ENCODE assay signal across 29 cellular contexts in the genomic region with DNA sequence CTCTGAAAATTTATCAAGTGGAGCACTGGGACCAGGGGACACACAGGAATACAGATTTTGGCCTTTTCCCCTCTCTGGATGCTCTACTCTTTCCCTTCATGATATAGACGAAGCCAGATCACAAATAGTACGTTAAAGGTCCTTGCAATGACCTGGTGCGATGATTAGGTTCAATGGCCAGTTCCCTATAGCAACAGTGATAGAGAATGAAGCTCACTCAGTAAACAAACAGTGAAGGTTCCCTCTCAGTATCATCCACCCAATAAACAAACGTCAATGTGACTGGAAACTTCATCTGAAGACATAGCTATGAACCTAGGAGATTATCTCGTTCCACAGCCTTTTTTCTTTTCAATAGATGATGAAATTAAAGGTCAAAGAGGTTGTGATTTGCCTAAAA.
"Had no signal": no experiment of that assay in that cellular context is flagged by ENCODE, and none has a peak within 500 bp of the region (broad histone marks: within the 10 kb centered on the region; RNA-seq: fewer than 3 reads in every experiment).

No MANE protein-coding gene starts in this region.

- H3K36me3 ChIP-seq: cardiac muscle cell, left lung, neutrophil, pancreas, right atrium auricular region, spleen, thoracic aorta, vagina had no signal

- H3K4me1 Mint-ChIP-seq: activated naive CD4-positive, alpha-beta T cell treated with anti-CD3 and anti-CD28 coated beads, Interleukin-2, amount 50 U/mL, for 24 hours; natural killer cell had no signal

- FAIRE-seq: pancreas had no signal

- H3K27ac ChIP-seq: body of pancreas, cardiac muscle cell, left lung, neutrophil, pancreas, psoas muscle, right atrium auricular region, spleen, thoracic aorta, vagina had no signal

- DNase-seq: activated B cell treated with CpG ODN at 0.5 μM for 24 hours; activated CD4-positive, alpha-beta T cell treated with anti-CD3 and anti-CD28 coated beads for 4 hours; activated CD4-positive, alpha-beta T cell treated with anti-CD3 and anti-CD28 coated beads, Interleukin-2, amount 50 U/mL, for 48 hours; activated CD8-positive, alpha-beta memory T cell treated with anti-CD3 and anti-CD28 coated beads, Interleukin-2, amount 50 U/mL, for 48 hours; activated effector memory CD4-positive, alpha-beta T cell treated with anti-CD3 and anti-CD28 coated beads, Interleukin-2, amount 50 U/mL, for 16 hours; activated T-cell treated with anti-CD3 and anti-CD28 coated beads, Interleukin-2, amount 50 U/mL, for 4 hours; anterior cingulate cortex; body of pancreas; cortex of kidney; erythroblast; foreskin fibroblast; kidney glomerular epithelial cell; left lung; natural killer cell; pancreas; psoas muscle; spleen; stimulated activated CD4-positive, alpha-beta T cell treated with anti-CD3 and anti-CD28 coated beads, Interleukin-4, amount 100 ng/mL, for 1 hour; stimulated activated naive CD4-positive, alpha-beta T cell treated with Interleukin-2 at 50 U/mL for 16 hours; T1000 had no signal

- H3K27me3 ChIP-seq: body of pancreas, cardiac muscle cell, left lung, neutrophil, pancreas, right atrium auricular region, spleen, vagina had no signal

- H3K9me3 ChIP-seq: body of pancreas, neutrophil, pancreas, psoas muscle, thoracic aorta, vagina had no signal

- H3K27ac Mint-ChIP-seq: activated naive CD4-positive, alpha-beta T cell treated with anti-CD3 and anti-CD28 coated beads, Interleukin-2, amount 50 U/mL, for 24 hours; mesothelial cell of epicardium; natural killer cell; type B pancreatic cell had no signal

- H3K36me3 Mint-ChIP-seq: activated naive CD4-positive, alpha-beta T cell treated with anti-CD3 and anti-CD28 coated beads, Interleukin-2, amount 50 U/mL, for 24 hours had no signal

- H3K4me3 Mint-ChIP-seq: activated B cell treated with CpG ODN at 0.5 μM for 24 hours; activated naive CD4-positive, alpha-beta T cell treated with anti-CD3 and anti-CD28 coated beads, Interleukin-2, amount 50 U/mL, for 24 hours; activated T-cell treated with anti-CD3 and anti-CD28 coated beads, Interleukin-2, amount 50 U/mL, for 4 hours; mesothelial cell of epicardium; natural killer cell; type B pancreatic cell had no signal

- H3K4me1 ChIP-seq: body of pancreas, left lung, pancreas, psoas muscle, right atrium auricular region, spleen, vagina had no signal

- H3K27me3 Mint-ChIP-seq: activated B cell treated with CpG ODN at 0.5 μM for 24 hours; activated naive CD4-positive, alpha-beta T cell treated with anti-CD3 and anti-CD28 coated beads, Interleukin-2, amount 50 U/mL, for 24 hours; type B pancreatic cell had no signal

- H3K4me3 ChIP-seq: body of pancreas, cardiac muscle cell, left lung, lung, pancreas, psoas muscle, right atrium auricular region, spleen, thoracic aorta, vagina had no signal

- ATAC-seq: activated T-cell treated with anti-CD3 and anti-CD28 coated beads, Interleukin-2, amount 50 U/mL, for 4 hours; body of pancreas; left lung; natural killer cell; pancreas; psoas muscle had no signal
